14 cellular contexts compared by ENCODE assay signal in genomic region chr17:57366177-57366557, GRCh38.
DNase-seq lines count a peak whose midpoint lies in the region; ATAC-seq and TF ChIP-seq lines count a peak whose summit lies in the region.
"Had no signal": no experiment of that assay in that cellular context is flagged by ENCODE, and none has a peak within 500 bp of the region (broad histone marks: within the 10 kb centered on the region; RNA-seq: fewer than 3 reads in every experiment).

No MANE protein-coding gene starts in this region.

- H3K4me3 ChIP-seq in BLaER1, result no peak overlapping the region
- H3K4me3 ChIP-seq in heart right ventricle, result no peak overlapping the region
- no peak overlapping the region for H3K4me3 ChIP-seq in parathyroid adenoma (ENCODE audit: low read depth, low read length)
- H3K4me3 ChIP-seq: GM23248, tibial nerve had no signal

- H3K79me2 ChIP-seq in parathyroid adenoma, result peaks cover 81% of the 10 kb centered on the region

- H3K4me2 ChIP-seq in BLaER1 (peak overlapping the region; percentile 35), parathyroid adenoma (ENCODE audit: low read length) (no peak overlapping the region)

- H3K9ac ChIP-seq in BLaER1, result no peak overlapping the region
- no peak overlapping the region for H3K9ac ChIP-seq in parathyroid adenoma
- H3K9ac ChIP-seq: GM23248 had no signal

- ATAC-seq in heart right ventricle, result peak in 2 of 8 donors; percentile 5 to 25
- ATAC-seq: activated CD4-positive, alpha-beta T cell treated with anti-CD3 and anti-CD28 coated beads for 36 hours had no signal

- intact Hi-C loops in heart right ventricle (cut with DNase I), result loop anchor here in 1 of 10 donors (10.0 kb wide), 1 partner anchor 49 kb away; no protein-coding TSS in a partner anchor

- H3K27ac ChIP-seq in BLaER1 (no peak overlapping the region), KOPT-K1 (ENCODE audit: low read depth, low read length, poor library complexity, severe bottlenecking) (peak overlapping the region; percentile 72), heart right ventricle (peak overlapping the region in 9 of 10 donors; percentile 27 to 76 (median 62)), parathyroid adenoma (peak overlapping the region; percentile 8), substantia nigra (ENCODE audit: low read depth, low read length, poor library complexity, severe bottlenecking) (no peak overlapping the region)
- H3K27ac ChIP-seq: GM23248, tibial nerve had no signal

- DNase-seq in heart right ventricle, result no peak
- no peak for DNase-seq in SK-N-DZ (ENCODE audit: low spot score)
- no peak for DNase-seq in midbrain (lab: John Stamatoyannopoulos, UW)
- DNase-seq in substantia nigra (lab: John Stamatoyannopoulos, UW), result no peak
- DNase-seq in stimulated activated naive CD4-positive, alpha-beta T cell (lab: John Stamatoyannopoulos, UW), result no peak
- DNase-seq: activated CD4-positive, alpha-beta T cell treated with anti-CD3 and anti-CD28 coated beads for 36 hours; CD4-positive, CD25-positive, alpha-beta regulatory T cell; DMS 273 treated with DMSO at 0.1 percent for 48 hours; KG1 had no signal

- peaks cover 51% of the 10 kb centered on the region for H3K4me1 ChIP-seq in BLaER1
- peaks cover 14 to 70% (median 53%) of the 10 kb centered on the region in 9 donors for H3K4me1 ChIP-seq in heart right ventricle
- peaks cover 48% of the 10 kb centered on the region for H3K4me1 ChIP-seq in parathyroid adenoma

- H3K27me3 ChIP-seq in BLaER1 (no peaks in the 10 kb centered on the region), heart right ventricle (no peaks in the 10 kb centered on the region), parathyroid adenoma (ENCODE audit: control insufficient read depth, insufficient read depth, low read length) (no peaks in the 10 kb centered on the region)
- H3K27me3 ChIP-seq: tibial nerve had no signal

- H3K9me3 ChIP-seq in BLaER1 (peaks cover 10% of the 10 kb centered on the region; the same call in 1 of the 2 replicates), KOPT-K1 (ENCODE audit: insufficient read depth, low read length, poor library complexity, severe bottlenecking) (no peaks in the 10 kb centered on the region), heart right ventricle (no peaks in the 10 kb centered on the region), parathyroid adenoma (ENCODE audit: control insufficient read depth, low read length) (no peaks in the 10 kb centered on the region)
- H3K9me3 ChIP-seq: tibial nerve had no signal

- 72 to 73% methylated on average over 6 of the region's 6 CpGs for WGBS in heart right ventricle, 2 donors

- H4K20me1 ChIP-seq in BLaER1, result peaks cover 100% of the 10 kb centered on the region

- H3K36me3 ChIP-seq in BLaER1, result peaks cover 95% of the 10 kb centered on the region
- peaks cover 43% of the 10 kb centered on the region for H3K36me3 ChIP-seq in KOPT-K1 (ENCODE audit: insufficient read depth, low read length)
- H3K36me3 ChIP-seq in heart right ventricle, result no peaks in the 10 kb centered on the region
- H3K36me3 ChIP-seq in parathyroid adenoma (ENCODE audit: control insufficient read depth, insufficient read depth, low read length), result no peaks in the 10 kb centered on the region
- H3K36me3 ChIP-seq: tibial nerve had no signal

- no peak overlapping the region for H2AFZ ChIP-seq in parathyroid adenoma
- H2AFZ ChIP-seq: GM23248 had no signal

- TF ChIP-seq CTCF in heart right ventricle (IDR thresholded peaks at IDR 0.05), result no peak
- TF ChIP-seq CTCF in parathyroid adenoma (IDR thresholded peaks at IDR 0.05), result no peak

Comparison
In these comparisons a context has a peak if more than half of its experiments do, and no peak if none do; other contexts are left out.
1. H3K27ac ChIP-seq: peak in KOPT-K1 (single experiment), heart right ventricle (9 of 10) and parathyroid adenoma (single experiment); none in BLaER1 (single experiment) and substantia nigra (single experiment).